1 cellular context compared by ENCODE assay signal in genomic region chr10:52778511-52779392, GRCh38.
TF ChIP-seq lines count a peak whose summit lies in the region.

No MANE protein-coding gene starts in this region.

TF ChIP-seq in HepG2, 621 proteins besides CTCF, POLR2A, EP300 and RAD21 (continued from another document):
- TF ChIP-seq HIVEP1 (CRISPR knock-in tag; IDR thresholded peaks at IDR 0.05) (no peak), ZNF263 (CRISPR knock-in tag; IDR thresholded peaks at IDR 0.05) (peak; percentile 62; the same call in 1 of the 2 replicates), ZBTB38 (CRISPR knock-in tag; IDR thresholded peaks at IDR 0.05) (peak; percentile 43), HNRNPLL (IDR thresholded peaks at IDR 0.05; ENCODE audit: low read depth, low read length, poor library complexity, severe bottlenecking) (peak; percentile 30), ZFP91 (CRISPR knock-in tag; IDR thresholded peaks at IDR 0.05; ENCODE audit: borderline replicate concordance) (peak; percentile 54; the same call in 1 of the 2 replicates), ZNF350 (CRISPR knock-in tag; IDR thresholded peaks at IDR 0.05; ENCODE audit: borderline replicate concordance, low read depth) (0 out of 2 replicates have a peak, but pooled peaks have one; percentile 34), ATF7-NPFF (CRISPR knock-in tag; IDR thresholded peaks at IDR 0.05; ENCODE audit: low read depth) (peak; percentile 36; the same call in 1 of the 2 replicates), STAG1 (CRISPR knock-in tag; IDR thresholded peaks at IDR 0.05) (peak; percentile 78), ZNF264 (CRISPR knock-in tag; IDR thresholded peaks at IDR 0.05) (no peak), SMC3 (IDR thresholded peaks at IDR 0.05; ENCODE audit: low read length) (peak; percentile 75; the same call in 1 of the 2 replicates), ELF1 (CRISPR knock-in tag; IDR thresholded peaks at IDR 0.05) (no peak), PCBP2 (optimal IDR thresholded peaks at IDR 0.05; ENCODE audit: low read depth, low read length, poor library complexity, severe bottlenecking) (peak; percentile 91), MED8 (CRISPR knock-in tag; IDR thresholded peaks at IDR 0.05; ENCODE audit: insufficient replicate concordance) (no peak)
- TF ChIP-seq, protein P1, sequence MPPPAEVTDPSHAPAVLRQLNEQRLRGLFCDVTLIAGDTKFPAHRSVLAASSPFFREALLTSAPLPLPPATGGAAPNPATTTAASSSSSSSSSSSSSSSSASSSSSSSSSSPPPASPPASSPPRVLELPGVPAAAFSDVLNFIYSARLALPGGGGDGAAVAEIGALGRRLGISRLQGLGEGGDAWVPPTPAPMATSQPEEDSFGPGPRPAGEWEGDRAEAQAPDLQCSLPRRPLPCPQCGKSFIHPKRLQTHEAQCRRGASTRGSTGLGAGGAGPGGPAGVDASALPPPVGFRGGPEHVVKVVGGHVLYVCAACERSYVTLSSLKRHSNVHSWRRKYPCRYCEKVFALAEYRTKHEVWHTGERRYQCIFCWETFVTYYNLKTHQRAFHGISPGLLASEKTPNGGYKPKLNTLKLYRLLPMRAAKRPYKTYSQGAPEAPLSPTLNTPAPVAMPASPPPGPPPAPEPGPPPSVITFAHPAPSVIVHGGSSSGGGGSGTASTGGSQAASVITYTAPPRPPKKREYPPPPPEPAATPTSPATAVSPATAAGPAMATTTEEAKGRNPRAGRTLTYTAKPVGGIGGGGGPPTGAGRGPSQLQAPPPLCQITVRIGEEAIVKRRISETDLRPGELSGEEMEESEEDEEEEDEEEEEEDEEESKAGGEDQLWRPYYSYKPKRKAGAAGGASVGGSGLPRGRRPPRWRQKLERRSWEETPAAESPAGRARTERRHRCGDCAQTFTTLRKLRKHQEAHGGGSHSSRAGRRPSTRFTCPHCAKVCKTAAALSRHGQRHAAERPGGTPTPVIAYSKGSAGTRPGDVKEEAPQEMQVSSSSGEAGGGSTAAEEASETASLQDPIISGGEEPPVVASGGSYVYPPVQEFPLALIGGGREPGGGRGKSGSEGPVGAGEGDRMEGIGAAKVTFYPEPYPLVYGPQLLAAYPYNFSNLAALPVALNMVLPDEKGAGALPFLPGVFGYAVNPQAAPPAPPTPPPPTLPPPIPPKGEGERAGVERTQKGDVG (CRISPR knock-in tag; IDR thresholded peaks at IDR 0.05; ENCODE audit: borderline replicate concordance): peak; percentile 60; the same call in 1 of the 2 replicates
